ENCODE assay signal across 12 cellular contexts in genomic region chr4:109979932-109980717, GRCh38.
A peak's percentile ranks its signal among the peaks of the same experiment; 100 is the strongest.
DNase-seq lines count a peak whose midpoint lies in the region; ATAC-seq and TF ChIP-seq lines count a peak whose summit lies in the region.
"Had no signal": no experiment of that assay in that cellular context is flagged by ENCODE, and none has a peak within 500 bp of the region (broad histone marks: within the 10 kb centered on the region; RNA-seq: fewer than 3 reads in every experiment).

No MANE protein-coding gene starts in this region.

- H3K27me3 Mint-ChIP-seq in T-cell, result peaks cover 28 to 35% of the 10 kb centered on the region in 2 donors

- no peak for TF ChIP-seq CTCF in GM10266 (IDR thresholded peaks at IDR 0.05; ENCODE audit: control insufficient read depth, insufficient read depth, low read depth, missing control alignments)

- no peaks in the 10 kb centered on the region for H3K9me3 Mint-ChIP-seq in T-cell
- H3K9me3 Mint-ChIP-seq: activated naive CD4-positive, alpha-beta T cell treated with anti-CD3 and anti-CD28 coated beads, Interleukin-2, amount 50 U/mL, for 24 hours; H9 had no signal

- no peak overlapping the region for H3K4me3 Mint-ChIP-seq in T-cell
- H3K4me3 Mint-ChIP-seq: activated naive CD4-positive, alpha-beta T cell treated with anti-CD3 and anti-CD28 coated beads, Interleukin-2, amount 50 U/mL, for 24 hours; H9 had no signal

- no peak for ATAC-seq in T-cell (replicated peaks in 1 of 4)
- ATAC-seq: left lobe of liver had no signal

- POLR2A ChIA-PET in T-cell (lab: Charles Lee), result no interaction called here

- peak; percentile 77 for DNase-seq in A172 (ENCODE audit: low spot score)
- peak; percentile 65 for DNase-seq in HCEC 1CT
- DNase-seq in amniotic epithelial cell (ENCODE audit: low read depth), result peak; percentile 66
- DNase-seq in glomerular visceral epithelial cell (ENCODE audit: extremely low spot score), result peak; percentile 37
- DNase-seq in central memory CD4-positive, alpha-beta T cell, result no peak
- DNase-seq in stimulated activated CD4-positive, alpha-beta T cell treated with anti-CD3 and anti-CD28 coated beads, Interleukin-15, amount 100 ng/mL, for 24 hours, result no peak
- no peak for DNase-seq in T-cell
- no peak for DNase-seq in GM10266 (ENCODE audit: extremely low spot score)
- DNase-seq: H9, NCI-H510A had no signal

- no peaks in the 10 kb centered on the region for H3K4me1 Mint-ChIP-seq in T-cell
- H3K4me1 Mint-ChIP-seq: activated naive CD4-positive, alpha-beta T cell treated with anti-CD3 and anti-CD28 coated beads, Interleukin-2, amount 50 U/mL, for 24 hours had no signal

- no peak overlapping the region for H3K27ac Mint-ChIP-seq in T-cell
- H3K27ac Mint-ChIP-seq: activated naive CD4-positive, alpha-beta T cell treated with anti-CD3 and anti-CD28 coated beads, Interleukin-2, amount 50 U/mL, for 24 hours had no signal

- no peaks in the 10 kb centered on the region for H3K36me3 Mint-ChIP-seq in T-cell
- H3K36me3 Mint-ChIP-seq: activated naive CD4-positive, alpha-beta T cell treated with anti-CD3 and anti-CD28 coated beads, Interleukin-2, amount 50 U/mL, for 24 hours had no signal

- CTCF ChIA-PET in T-cell (lab: Charles Lee), result no interaction called here

Comparison
In these comparisons a context has a peak if more than half of its experiments do, and no peak if none do; other contexts are left out.
1. DNase-seq: peak in A172 (single experiment), HCEC 1CT (single experiment), amniotic epithelial cell (single experiment) and glomerular visceral epithelial cell (single experiment); none in central memory CD4-positive, alpha-beta T cell (single experiment), stimulated activated CD4-positive, alpha-beta T cell treated with anti-CD3 and anti-CD28 coated beads, Interleukin-15, amount 100 ng/mL, for 24 hours (single experiment), T-cell (0 of 34) and GM10266 (single experiment).